Comparison of ENCODE assay signal across 15 cellular contexts in the genomic region with DNA sequence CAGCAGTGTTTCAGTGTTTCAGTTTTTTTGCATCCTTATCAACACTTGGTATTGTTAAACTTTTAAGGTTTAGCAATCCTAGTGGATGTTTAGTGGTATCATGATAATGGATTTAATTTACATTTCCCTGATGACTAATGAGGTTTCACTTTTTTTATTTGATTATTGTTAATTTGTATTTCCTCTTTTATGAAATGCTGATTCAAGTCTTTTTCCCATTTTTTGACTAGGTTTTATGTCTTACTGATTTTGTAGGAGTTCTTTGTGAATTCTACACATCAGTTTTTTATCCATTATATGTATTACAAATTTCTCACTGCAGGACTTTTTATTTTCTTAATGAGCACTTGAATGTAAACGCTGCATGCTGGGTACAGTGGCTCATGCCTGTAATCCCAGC.
"Had no signal": no experiment of that assay in that cellular context is flagged by ENCODE, and none has a peak within 500 bp of the region (broad histone marks: within the 10 kb centered on the region; RNA-seq: fewer than 3 reads in every experiment).

No MANE protein-coding gene starts in this region.

- H3K27me3 Mint-ChIP-seq: activated CD4-positive, alpha-beta memory T cell treated with anti-CD3 and anti-CD28 coated beads for 36 hours; stimulated activated naive CD8-positive, alpha-beta T cell treated with anti-CD3 and anti-CD28 coated beads, Interleukin-15, Interleukin-2, amounts not matched to agents 100 ng/mL and 50 ng/mL, for 24 hours had no signal

- H3K27ac Mint-ChIP-seq: activated CD4-positive, alpha-beta memory T cell treated with anti-CD3 and anti-CD28 coated beads for 36 hours; activated naive CD4-positive, alpha-beta T cell treated with anti-CD3 and anti-CD28 coated beads for 36 hours had no signal

- H3K27ac ChIP-seq: gastrocnemius medialis, left lung, upper lobe of left lung had no signal

- H3K27me3 ChIP-seq: gastrocnemius medialis, left lung, upper lobe of left lung had no signal

- ATAC-seq: gastrocnemius medialis, left lung had no signal

- H3K9me3 Mint-ChIP-seq: activated CD4-positive, alpha-beta memory T cell treated with anti-CD3 and anti-CD28 coated beads for 36 hours; activated T-helper 1 cell treated with anti-CD3 and anti-CD28 coated beads, Interleukin-12 subunit alpha, Interleukin-12 subunit beta, Interleukin-2, Interleukin-4 antibody, amounts not matched to agents 30 ng/mL and 10 ng/mL and 1 ng/mL, durations not matched to agents 14 hours and 24 hours and 36 hours had no signal

- H3K9me3 ChIP-seq: gastrocnemius medialis, left lung, upper lobe of left lung had no signal

- H3K4me3 ChIP-seq: gastrocnemius medialis, left lung, upper lobe of left lung had no signal

- H3K4me3 Mint-ChIP-seq: activated CD4-positive, alpha-beta memory T cell treated with anti-CD3 and anti-CD28 coated beads for 36 hours; activated naive CD4-positive, alpha-beta T cell treated with anti-CD3 and anti-CD28 coated beads for 36 hours; activated T-helper 1 cell treated with anti-CD3 and anti-CD28 coated beads, Interleukin-12 subunit alpha, Interleukin-12 subunit beta, Interleukin-2, Interleukin-4 antibody, amounts not matched to agents 30 ng/mL and 10 ng/mL and 1 ng/mL, durations not matched to agents 14 hours and 24 hours and 36 hours; stimulated activated naive CD8-positive, alpha-beta T cell treated with anti-CD3 and anti-CD28 coated beads, Interleukin-15, Interleukin-2, amounts not matched to agents 100 ng/mL and 50 ng/mL, for 24 hours had no signal

- DNase-seq: activated CD4-positive, alpha-beta memory T cell treated with anti-CD3 and anti-CD28 coated beads for 36 hours; activated CD4-positive, alpha-beta T cell treated with anti-CD3 and anti-CD28 coated beads for 1 hour; activated CD8-positive, alpha-beta memory T cell treated with anti-CD3 and anti-CD28 coated beads, Interleukin-2, amount 50 U/mL, for 4 hours; activated naive CD4-positive, alpha-beta T cell treated with anti-CD3 and anti-CD28 coated beads for 36 hours; gastrocnemius medialis; islet precursor cell; left lung; stimulated activated CD4-positive, alpha-beta T cell treated with anti-CD3 and anti-CD28 coated beads, Interleukin-15, amount 100 ng/mL, for 24 hours; stimulated activated CD4-positive, alpha-beta T cell treated with anti-CD3 and anti-CD28 coated beads, Interleukin-4, amount 100 ng/mL, for 24 hours; T-helper 2 cell; upper lobe of left lung had no signal

- FAIRE-seq: endothelial cell of umbilical vein, TTC549 had no signal
